ENCODE assay signal across 1 cellular context in genomic region chr11:83194284-83195175, GRCh38.
TF ChIP-seq lines count a peak whose summit lies in the region.

No MANE protein-coding gene starts in this region.

TF ChIP-seq in K562, 482 proteins besides CTCF, POLR2A, EP300 and RAD21 (continued from another document and continues in another):
- TF ChIP-seq DEAF1 (CRISPR knock-in tag; IDR thresholded peaks at IDR 0.05) (no peak), ZNF277 (CRISPR knock-in tag; IDR thresholded peaks at IDR 0.05; ENCODE audit: borderline replicate concordance) (no peak), ZNF449 (CRISPR knock-in tag; IDR thresholded peaks at IDR 0.05) (no peak), FIP1L1 (IDR thresholded peaks at IDR 0.05; ENCODE audit: low read depth, low read length, poor library complexity, severe bottlenecking) (no peak), POLR2G (IDR thresholded peaks at IDR 0.05; ENCODE audit: low read depth, low read length) (peak; percentile 69), SREBF1 (IDR thresholded peaks at IDR 0.05; ENCODE audit: borderline replicate concordance, low read depth, low read length) (no peak), HNRNPK (IDR thresholded peaks at IDR 0.05; ENCODE audit: low read depth, low read length, poor library complexity, severe bottlenecking) (no peak), ZBTB43 (CRISPR knock-in tag; IDR thresholded peaks at IDR 0.05) (no peak), RNF219 (CRISPR knock-in tag; IDR thresholded peaks at IDR 0.05) (no peak), DACH1 (IDR thresholded peaks at IDR 0.05; ENCODE audit: partially characterized antibody) (no peak), MIER1 (IDR thresholded peaks at IDR 0.05; ENCODE audit: low read depth) (no peak), FOS (IDR thresholded peaks at IDR 0.05; ENCODE audit: extremely low read depth, insufficient read length) (no peak), TAF7 (tag; IDR thresholded peaks at IDR 0.05) (peak; percentile 17; the same call in 1 of the 2 replicates), RFX7 (CRISPR knock-in tag; IDR thresholded peaks at IDR 0.05) (no peak), BRCA1 (IDR thresholded peaks at IDR 0.05) (no peak), BRCA1 (CRISPR knock-in tag; IDR thresholded peaks at IDR 0.05) (no peak), GABPB2 (CRISPR knock-in tag; conservative IDR thresholded peaks at IDR 0.05) (no peak), MCM7 (IDR thresholded peaks at IDR 0.05) (peak in 1 of 2 experiments; percentile 50; a peak in 1 of 4 replicates), ZNF696 (CRISPR knock-in tag; conservative IDR thresholded peaks at IDR 0.05) (no peak), CTBP1 (IDR thresholded peaks at IDR 0.05; ENCODE audit: borderline replicate concordance) (peak; percentile 23; the same call in 1 of the 2 replicates), PATZ1 (CRISPR knock-in tag; IDR thresholded peaks at IDR 0.05; ENCODE audit: borderline replicate concordance) (no peak), RBM34 (IDR thresholded peaks at IDR 0.05; ENCODE audit: borderline replicate concordance, insufficient read depth, low read length) (no peak), ZNF232 (CRISPR knock-in tag; IDR thresholded peaks at IDR 0.05) (no peak), SMARCB1 (IDR thresholded peaks at IDR 0.05; ENCODE audit: insufficient read length, low read depth) (no peak), PKNOX1 (IDR thresholded peaks at IDR 0.05) (peak; percentile 33; the same call in 1 of the 2 replicates), ZNF639 (CRISPR knock-in tag; conservative IDR thresholded peaks at IDR 0.05 in 1 of 2, IDR thresholded peaks at IDR 0.05 in 1 of 2) (no peak), SAFB (IDR thresholded peaks at IDR 0.05; ENCODE audit: borderline replicate concordance, low read depth, low read length) (no peak), GATAD2B (IDR thresholded peaks at IDR 0.05; ENCODE audit: borderline replicate concordance) (no peak), MLX (CRISPR knock-in tag; conservative IDR thresholded peaks at IDR 0.05) (no peak), YY1 (IDR thresholded peaks at IDR 0.05; ENCODE audit: borderline replicate concordance in 1 of 3, control insufficient read depth in 1 of 3, extremely low read depth in 1 of 3, insufficient read depth in 3 of 3, insufficient read length in 1 of 3, insufficient replicate concordance in 2 of 3, low read depth in 1 of 3, low read length in 2 of 3) (peak in 1 of 3 experiments; percentile 68), SETDB1 (IDR thresholded peaks at IDR 0.05; ENCODE audit: low read length) (no peak)
